In the genomic region with DNA sequence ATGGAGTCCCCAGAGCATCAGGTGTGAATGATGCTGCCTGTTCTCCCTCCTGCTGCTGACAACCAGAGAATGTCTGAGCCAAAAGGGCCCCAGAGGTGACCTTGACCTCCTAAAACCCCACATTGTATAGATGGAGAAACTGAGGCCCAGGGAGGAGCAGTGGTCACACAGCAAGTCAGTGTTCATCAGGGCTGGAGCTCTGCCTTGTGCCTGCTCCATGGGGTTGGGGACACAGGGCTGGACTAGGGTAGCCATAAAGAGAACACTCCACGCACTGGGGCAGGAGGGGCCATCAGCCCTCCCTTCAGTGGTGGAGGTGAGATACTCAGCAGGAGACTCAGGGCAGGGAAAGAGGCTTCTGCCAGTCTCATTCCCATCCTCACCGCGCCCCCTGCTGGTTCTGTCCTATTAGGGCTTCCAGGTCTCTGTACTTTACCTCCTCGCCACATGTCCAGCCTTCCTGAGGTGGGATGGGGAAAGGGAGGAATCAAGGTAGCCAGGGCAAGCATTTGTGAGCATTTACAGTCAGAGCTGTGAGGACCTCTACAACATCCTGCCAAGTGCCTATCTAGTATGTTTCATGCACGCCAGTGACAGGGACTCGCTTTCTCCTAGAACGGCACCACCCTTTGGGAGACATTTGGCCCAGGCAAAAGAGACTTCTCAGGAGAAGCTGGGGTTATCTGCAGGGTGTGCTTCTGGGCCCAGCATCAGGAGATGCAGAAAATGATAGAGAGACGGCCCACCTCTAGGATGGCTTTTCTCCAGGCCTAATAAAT, we compare ENCODE assay signal across 8 cellular contexts. TPM values are rescaled to one million over a fixed set of nuclear protein-coding genes. Genes with fewer than 3 reads are reported as not detected.
DNase-seq lines count a peak whose midpoint lies in the region; ATAC-seq, FAIRE-seq and TF ChIP-seq lines count a peak whose summit lies in the region.

No MANE protein-coding gene starts in this region.

- no peak overlapping the region for H3K4me3 ChIP-seq in A549

- peak overlapping the region; percentile 17; the same call in 1 of the 3 replicates for H3K4me2 ChIP-seq in A549

- POLR2A ChIA-PET in A549 (lab: Yijun Ruan, JAX), result no interaction called here

- CTCF ChIA-PET in A549 (lab: Yijun Ruan, JAX), result interaction anchor here (0.6 to 3.0 kb wide), 31 partner anchors 8 to 239 kb away, joined by 3 to 28 read pairs (median 4); partner anchors contain the start of gene NEU3

- H3K36me3 Mint-ChIP-seq in effector memory CD8-positive, alpha-beta T cell (ENCODE audit: insufficient read depth), result no peaks in the 10 kb centered on the region
- H3K36me3 Mint-ChIP-seq in mesothelial cell of epicardium, result no peaks in the 10 kb centered on the region

- H3K27me3 Mint-ChIP-seq in effector memory CD8-positive, alpha-beta T cell, result peaks cover 0 to 4% of the 10 kb centered on the region in 2 donors
- peaks cover 12% of the 10 kb centered on the region for H3K27me3 Mint-ChIP-seq in mesothelial cell of epicardium (ENCODE audit: low read depth)

- no peak overlapping the region for H3K27ac Mint-ChIP-seq in effector memory CD8-positive, alpha-beta T cell
- no peak overlapping the region for H3K27ac Mint-ChIP-seq in mesothelial cell of epicardium

- no peak overlapping the region for H3K4me3 Mint-ChIP-seq in effector memory CD8-positive, alpha-beta T cell
- H3K4me3 Mint-ChIP-seq in mesothelial cell of epicardium, result no peak overlapping the region

- in situ Hi-C loops in GM13977 (cut with MboI; ENCODE audit: low pct_unique_long_range_greater_than_20kb, low sequenced_read_pairs, unreplicated experiment), result no loop called here

- TF ChIP-seq POLR2A in A549 (IDR thresholded peaks at IDR 0.05; ENCODE audit: low read length), result no peak

- WGBS in A549 (ENCODE audit: missing lambda C conversion rate), result 55% methylated on average over 8 of the region's 8 CpGs

- peaks cover 9% of the 10 kb centered on the region; the same call in 1 of the 3 replicates for H3K4me1 ChIP-seq in A549

- DNase-seq in A549 (ENCODE audit: low read depth in 1 of 2, low spot score in 1 of 2) (peak; percentile 71), GM13977 (ENCODE audit: low spot score) (peak; percentile 57), NCI-H526 (lab: John Stamatoyannopoulos, UW) (peak; percentile 54 to 92), mesothelial cell of epicardium (ENCODE audit: low spot score in 2 of 2, unreplicated experiment in 2 of 2) (peak; percentile 66 to 85)
- peak; percentile 80 for DNase-seq in activated CD8-positive, alpha-beta memory T cell treated with anti-CD3 and anti-CD28 coated beads for 24 hours
- DNase-seq in effector memory CD8-positive, alpha-beta T cell, result peak; percentile 35 to 51 (median 38)
- peak; percentile 9 to 43 for DNase-seq in stimulated activated CD8-positive, alpha-beta memory T cell treated with anti-CD3 and anti-CD28 coated beads, Interleukin-4, amount 100 ng/mL, for 4 hours (ENCODE audit: low read depth in 2 of 2, low spot score in 1 of 2)

- peak overlapping the region in 1 of 2 experiments; percentile 63; a peak in 3 of 6 replicates for H3K27ac ChIP-seq in A549

- TF ChIP-seq RAD21 in A549 (conservative IDR thresholded peaks at IDR 0.05 in 1 of 2, IDR thresholded peaks at IDR 0.05 in 1 of 2), result peak; percentile 53 to 66

- TF ChIP-seq CTCF in A549 (IDR thresholded peaks at IDR 0.05), result peak; percentile 67
- peak; percentile 81 for TF ChIP-seq CTCF in GM13977 (IDR thresholded peaks at IDR 0.05; ENCODE audit: extremely low read depth, insufficient read depth, missing control alignments)
- peak; percentile 68 for TF ChIP-seq CTCF in mesothelial cell of epicardium (IDR thresholded peaks at IDR 0.05; ENCODE audit: unreplicated experiment)

- ATAC-seq in A549, result peak; percentile 85 to 95
- ATAC-seq in effector memory CD8-positive, alpha-beta T cell (replicated peaks), result peak; percentile 31
- no peak for ATAC-seq in HG03354 (IDR thresholded peaks at IDR 0.05; ENCODE audit: poor library complexity, severe bottlenecking, unreplicated experiment)

- no peaks in the 10 kb centered on the region for H3K9me3 Mint-ChIP-seq in effector memory CD8-positive, alpha-beta T cell
- no peaks in the 10 kb centered on the region for H3K9me3 Mint-ChIP-seq in mesothelial cell of epicardium

- FAIRE-seq in A549 (lab: Jason Lieb, UNC), result no peak

- H3K9me3 ChIP-seq in A549, result no peaks in the 10 kb centered on the region

- no peak for TF ChIP-seq EP300 in A549 (IDR thresholded peaks at IDR 0.05)

- H3K4me1 Mint-ChIP-seq in effector memory CD8-positive, alpha-beta T cell (ENCODE audit: low read depth in 2 of 2), result peaks cover 0 to 8% of the 10 kb centered on the region in 2 donors
- peaks cover 14% of the 10 kb centered on the region for H3K4me1 Mint-ChIP-seq in mesothelial cell of epicardium

TF ChIP-seq in A549, 52 proteins besides CTCF, POLR2A, EP300 and RAD21:
- TF ChIP-seq NFE2L2 (conservative IDR thresholded peaks at IDR 0.05; ENCODE audit: low read length), result no peak
- peak; percentile 45; the same call in 2 of the 3 replicates for TF ChIP-seq SMC3 (IDR thresholded peaks at IDR 0.05)

RNA-seq across cellular contexts. Expression of gene NEU3, which starts 43.2 kb away (rescaled TPM):
- 5.5 and 6.2 TPM in 2 replicates for polyA plus RNA-seq in A549 (2011; rRNA removed)
- 2.4 and 3.4 TPM in 2 replicates for polyA plus RNA-seq in A549 (2012; cell fraction: cytosol; rRNA removed)
- polyA plus RNA-seq in A549 (2012; cell fraction: nucleus; rRNA removed), result 8.3 and 9.8 TPM in 2 replicates
- 3.5 to 4.4 TPM (median 4.0 TPM) in 3 replicates for polyA plus RNA-seq in A549 (2017; fragmentation: RNase III; extraction: RNeasy Plus Mini Kit Qiagen cat#74134 plus additional on column Dnase treatment)
- 18.3 and 21.4 TPM in 2 replicates for polyA minus RNA-seq in A549 (2011; rRNA and poly(A)+ RNA removed)
- 12.0 to 13.6 TPM (median 12.9 TPM) in 3 replicates for total RNA-seq in mesothelial cell of epicardium

Comparison
In these comparisons a context has a peak if more than half of its experiments do, and no peak if none do; other contexts are left out.
1. DNase-seq: peak in every context shown above with its lines; median percentile 80 in activated CD8-positive, alpha-beta memory T cell treated with anti-CD3 and anti-CD28 coated beads for 24 hours; 76 in mesothelial cell of epicardium; 73 in NCI-H526; 71 in A549; 57 in GM13977; 38 in effector memory CD8-positive, alpha-beta T cell; 26 in stimulated activated CD8-positive, alpha-beta memory T cell treated with anti-CD3 and anti-CD28 coated beads, Interleukin-4, amount 100 ng/mL, for 4 hours.